ENCODE assay signal across 1 cellular context in genomic region chr22:30182365-30182764, GRCh38.
TF ChIP-seq lines count a peak whose summit lies in the region.

No MANE protein-coding gene starts in this region.

TF ChIP-seq in SK-N-SH, 30 proteins besides CTCF, POLR2A, EP300 and RAD21:
- TF ChIP-seq REST (IDR thresholded peaks at IDR 0.05; ENCODE audit: low read depth, low read length), result no peak
- no peak for TF ChIP-seq SIN3A (IDR thresholded peaks at IDR 0.05; ENCODE audit: borderline replicate concordance, low read depth, low read length)
- TF ChIP-seq FOXJ3 (CRISPR knock-in tag; IDR thresholded peaks at IDR 0.05), result no peak
- TF ChIP-seq ZBTB33 (IDR thresholded peaks at IDR 0.05; ENCODE audit: borderline replicate concordance, low read depth), result no peak
- no peak for TF ChIP-seq NFIC (IDR thresholded peaks at IDR 0.05; ENCODE audit: borderline replicate concordance)
- TF ChIP-seq YY1 (IDR thresholded peaks at IDR 0.05; ENCODE audit: low read depth), result no peak
- TF ChIP-seq PBX3 (IDR thresholded peaks at IDR 0.05), result no peak
- TF ChIP-seq NRF1 (IDR thresholded peaks at IDR 0.05; ENCODE audit: low read depth, low read length), result no peak
- no peak for TF ChIP-seq ELF1 (IDR thresholded peaks at IDR 0.05)
- no peak for TF ChIP-seq MEF2A (IDR thresholded peaks at IDR 0.05; ENCODE audit: borderline replicate concordance, low read depth)
- no peak for TF ChIP-seq TEAD4 (IDR thresholded peaks at IDR 0.05; ENCODE audit: borderline replicate concordance, insufficient read depth)
- TF ChIP-seq GABPA (IDR thresholded peaks at IDR 0.05; ENCODE audit: low read depth), result no peak
- TF ChIP-seq MAX (IDR thresholded peaks at IDR 0.05; ENCODE audit: low read depth), result no peak
- no peak for TF ChIP-seq USF1 (IDR thresholded peaks at IDR 0.05; ENCODE audit: borderline replicate concordance, low read depth)
- TF ChIP-seq JUND (IDR thresholded peaks at IDR 0.05), result no peak
- TF ChIP-seq POLR2AphosphoS5 (IDR thresholded peaks at IDR 0.05; ENCODE audit: low read depth, low read length), result no peak
- no peak for TF ChIP-seq USF2 (IDR thresholded peaks at IDR 0.05; ENCODE audit: borderline replicate concordance, low read depth, low read length)
- TF ChIP-seq FOXM1 (IDR thresholded peaks at IDR 0.05; ENCODE audit: low read depth), result no peak
